ENCODE assay signal across 8 cellular contexts in genomic region chr12:53205747-53206146, GRCh38. TPM values are rescaled to one million over a fixed set of nuclear protein-coding genes. Genes with fewer than 3 reads are reported as not detected.
DNase-seq lines count a peak whose midpoint lies in the region; ATAC-seq, FAIRE-seq and TF ChIP-seq lines count a peak whose summit lies in the region.

No MANE protein-coding gene starts in this region.

- intact Hi-C loops in pancreas (cut with DNase I) = no loop called here

- no peaks in the 10 kb centered on the region for H3K27me3 ChIP-seq in pancreas
- no peaks in the 10 kb centered on the region for H3K27me3 ChIP-seq in WERI-Rb-1 (ENCODE audit: insufficient read depth, low read depth, severe bottlenecking)

- DNase-seq in RKO (ENCODE audit: low spot score) = peak; percentile 42
- peak; percentile 91 for DNase-seq in amniotic epithelial cell (ENCODE audit: low read depth)
- DNase-seq in pancreas = no peak
- no peak for DNase-seq in dermis blood vessel endothelial cell
- no peak for DNase-seq in WERI-Rb-1
- no peak for DNase-seq in NCI-H2029 (lab: John Stamatoyannopoulos, UW)

- H3K27ac ChIP-seq in pancreas (no peak overlapping the region), WERI-Rb-1 (no peak overlapping the region)

- H3K4me3 ChIP-seq in pancreas (no peak overlapping the region), WERI-Rb-1 (ENCODE audit: low read depth, low read length) (no peak overlapping the region)

- H3K4me1 ChIP-seq in pancreas = no peaks in the 10 kb centered on the region

- H3K9me3 ChIP-seq in pancreas = no peaks in the 10 kb centered on the region
- no peaks in the 10 kb centered on the region for H3K9me3 ChIP-seq in WERI-Rb-1 (ENCODE audit: severe bottlenecking)

- peak; percentile 68 for ATAC-seq in GM18907 (IDR thresholded peaks at IDR 0.05; ENCODE audit: unreplicated experiment)
- ATAC-seq in HG02943 (IDR thresholded peaks at IDR 0.05; ENCODE audit: low read depth, unreplicated experiment) = peak; percentile 57
- ATAC-seq in pancreas = peak in 3 of 4 donors; percentile 47 to 65 (median 61)

- H3K36me3 ChIP-seq in pancreas (no peaks in the 10 kb centered on the region), WERI-Rb-1 (no peaks in the 10 kb centered on the region)

- no peak for FAIRE-seq in pancreas (lab: Jason Lieb, UNC)

- TF ChIP-seq CTCF in pancreas (IDR thresholded peaks at IDR 0.05) (no peak), WERI-Rb-1 (IDR thresholded peaks at IDR 0.05; ENCODE audit: low read depth, low read length) (no peak)

- 75 to 85% methylated on average over 7 of the region's 7 CpGs for whole genome bisulfite sequencing in pancreas, 2 donors

RNA-seq across cellular contexts. Expression of gene ITGB7, which starts 1.3 kb away (rescaled TPM):
- 1 to 10 TPM; 1.1 to 1.7 (median 1.4) TPM for total RNA-seq in pancreas
- 1 to 10 TPM; 1.6 to 1.8 TPM for polyA plus RNA-seq in pancreas
- 0.19 and 0.34 TPM in 2 replicates for total RNA-seq in dermis blood vessel endothelial cell

RNA-seq across cellular contexts. Expression of gene CSAD, which starts 25.0 kb away (rescaled TPM):
- total RNA-seq in pancreas = 10 to 100 TPM; 10.1 to 28.4 (median 16.1) TPM
- polyA plus RNA-seq in pancreas = 10 to 100 TPM; 78.5 to 83.2 TPM
- 2.9 and 6.5 TPM in 2 replicates for total RNA-seq in dermis blood vessel endothelial cell

RNA-seq across cellular contexts. Expression of gene ZNF740, which starts 25.2 kb away (rescaled TPM):
- total RNA-seq in pancreas = 10 to 100 TPM; 13.3 to 33.1 (median 19.8) TPM
- 1 to 10 TPM; 5.2 to 7.6 TPM for polyA plus RNA-seq in pancreas
- 13.0 and 14.5 TPM in 2 replicates for total RNA-seq in dermis blood vessel endothelial cell

RNA-seq across cellular contexts. Expression of gene RARG, which starts 26.3 kb away (rescaled TPM):
- total RNA-seq in pancreas (10 to 100 TPM in 2 of 6 donors, 1 to 10 TPM in 4; 4.4 to 18.7 (median 7.4) TPM), dermis blood vessel endothelial cell (11.7 and 17.7 TPM in 2 replicates)
- polyA plus RNA-seq in pancreas = 10 to 100 TPM; 10.3 to 11.7 TPM

Comparison
In these comparisons a context has a peak if more than half of its experiments do, and no peak if none do; other contexts are left out.
1. DNase-seq: peak in RKO (single experiment) and amniotic epithelial cell (single experiment); none in pancreas (0 of 6), dermis blood vessel endothelial cell (single experiment), WERI-Rb-1 (single experiment) and NCI-H2029 (single experiment).
2. Peak in every context shown above with its lines, with median percentiles within 50 percentile points of each other: ATAC-seq.